ENCODE assay signal across 24 cellular contexts in the genomic region with DNA sequence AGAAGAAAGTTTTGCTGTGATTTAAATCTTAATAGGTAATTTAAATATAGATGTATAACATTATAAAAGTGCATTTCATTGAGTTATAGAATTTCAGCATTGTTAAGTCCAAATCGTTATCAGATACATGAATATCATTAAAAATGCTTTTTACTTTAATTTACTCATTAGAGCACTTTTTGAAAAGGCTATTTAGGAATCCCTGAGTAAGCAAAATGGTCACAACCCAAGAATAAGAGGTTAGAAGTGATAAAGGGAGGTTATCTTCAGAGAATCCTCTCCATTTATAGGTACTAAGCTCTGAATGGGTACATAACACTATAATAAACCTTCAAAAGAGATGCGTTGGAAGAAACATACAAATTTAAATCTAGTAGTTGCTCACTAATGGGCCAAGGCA.
"Had no signal": no experiment of that assay in that cellular context is flagged by ENCODE, and none has a peak within 500 bp of the region (broad histone marks: within the 10 kb centered on the region; RNA-seq: fewer than 3 reads in every experiment).

No MANE protein-coding gene starts in this region.

- H3K4me3 ChIP-seq: body of pancreas, cardiac muscle cell, coronary artery, dorsolateral prefrontal cortex, left lung, lower lobe of right lung, mucosa of descending colon, testis, transverse colon had no signal

- H3K27ac ChIP-seq: body of pancreas, cardiac muscle cell, coronary artery, dorsolateral prefrontal cortex, left lung, lower lobe of right lung, testis, transverse colon had no signal

- H3K4me1 ChIP-seq: body of pancreas, left lung, lower lobe of right lung, testis, transverse colon had no signal

- DNase-seq: activated B cell treated with CpG ODN at 0.5 μM for 24 hours; activated CD4-positive, alpha-beta T cell treated with anti-CD3 and anti-CD28 coated beads, Interleukin-2, amount 50 U/mL, for 1 hour; activated CD8-positive, alpha-beta memory T cell treated with anti-CD3 and anti-CD28 coated beads, Interleukin-2, amount 10 ng/mL, durations not matched to agents 7 days and 5 days; activated CD8-positive, alpha-beta T cell treated with anti-CD3 and anti-CD28 coated beads for 36 hours; activated effector memory CD4-positive, alpha-beta T cell treated with Interleukin-2 at 50 U/mL for 16 hours; activated naive CD4-positive, alpha-beta T cell treated with Interleukin-2 at 50 U/mL for 16 hours; anterior cingulate cortex; body of pancreas; dorsolateral prefrontal cortex; effector memory CD4-positive, alpha-beta T cell; erythroblast; left lung; lower lobe of right lung; mesendoderm; mucosa of descending colon; posterior cingulate gyrus; right cardiac atrium; stimulated activated CD4-positive, alpha-beta T cell treated with anti-CD3 and anti-CD28 coated beads, Interleukin-2, amount 100 ng/mL, for 48 hours; stimulated activated naive CD8-positive, alpha-beta T cell treated with anti-CD3 and anti-CD28 coated beads, Interleukin-15, Interleukin-2, amounts not matched to agents 100 U/mL and 50 U/mL, for 24 hours; testis; transverse colon had no signal

- H3K27me3 ChIP-seq: body of pancreas, cardiac muscle cell, left lung, testis, transverse colon had no signal

- H3K36me3 ChIP-seq: cardiac muscle cell, left lung, lower lobe of right lung, transverse colon had no signal

- ATAC-seq: activated CD8-positive, alpha-beta memory T cell treated with anti-CD3 and anti-CD28 coated beads, Interleukin-2, amount 10 ng/mL, durations not matched to agents 7 days and 5 days; activated CD8-positive, alpha-beta T cell treated with anti-CD3 and anti-CD28 coated beads for 36 hours; body of pancreas; lower lobe of right lung; mucosa of descending colon; natural killer cell treated with Interleukin-12 subunit alpha and Interleukin-12 subunit beta and Interleukin-15 and Interleukin-18, amount 100 ng/mL, for 72 hours; right cardiac atrium had no signal

- H3K9me3 ChIP-seq: body of pancreas, left lung, lower lobe of right lung, mucosa of descending colon, testis, transverse colon had no signal
